In the genomic region with DNA sequence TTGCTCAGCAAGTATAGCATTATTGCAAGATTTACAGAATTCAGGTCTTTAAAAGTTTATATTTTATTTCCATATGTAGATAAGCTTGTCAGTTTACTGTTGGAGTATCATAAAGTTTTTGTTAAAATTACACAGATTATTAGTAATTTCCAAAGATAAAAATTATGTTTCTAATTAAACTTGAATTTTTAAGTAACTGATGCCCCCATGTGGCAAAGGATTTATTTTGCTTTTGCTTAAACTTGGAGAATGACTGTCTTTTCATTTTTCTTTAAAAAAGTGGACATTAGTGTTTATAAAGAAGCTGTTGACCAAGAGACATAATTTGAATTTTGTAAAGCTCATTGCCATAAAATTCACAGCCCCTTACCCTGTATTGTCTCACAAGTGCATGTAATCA, we compare ENCODE assay signal across 15 cellular contexts. TPM values are rescaled to one million over a fixed set of nuclear protein-coding genes. Genes with fewer than 3 reads are reported as not detected.
DNase-seq lines count a peak whose midpoint lies in the region; ATAC-seq, FAIRE-seq and TF ChIP-seq lines count a peak whose summit lies in the region.
"Had no signal": no experiment of that assay in that cellular context is flagged by ENCODE, and none has a peak within 500 bp of the region (broad histone marks: within the 10 kb centered on the region; RNA-seq: fewer than 3 reads in every experiment).

No MANE protein-coding gene starts in this region.

- H3K4me1 ChIP-seq in DND-41 (ENCODE audit: insufficient read depth, low read length) (no peaks in the 10 kb centered on the region), neural progenitor cell (no peaks in the 10 kb centered on the region)

- H3K9me3 ChIP-seq in DND-41 (ENCODE audit: insufficient read depth, low read length, severe bottlenecking) = no peaks in the 10 kb centered on the region
- H3K9me3 ChIP-seq in neural progenitor cell (ENCODE audit: low read depth) = no peaks in the 10 kb centered on the region

- TF ChIP-seq CTCF in DND-41 (IDR thresholded peaks at IDR 0.05; ENCODE audit: borderline replicate concordance, extremely low read depth, low read length, poor library complexity, severe bottlenecking) (peak; percentile 39), LNCAP (IDR thresholded peaks at IDR 0.05) (peak; percentile 48; the same call in 1 of the 2 replicates), bronchial epithelial cell (IDR thresholded peaks at IDR 0.05; ENCODE audit: insufficient read depth, low read length, severe bottlenecking) (no peak), neural progenitor cell (IDR thresholded peaks at IDR 0.05) (peak; percentile 11), nephron progenitor cell (IDR thresholded peaks at IDR 0.05) (no peak)

- DNase-seq in DND-41 (no peak), bronchial epithelial cell (ENCODE audit: low read depth) (peak; percentile 14), neural progenitor cell (ENCODE audit: low spot score) (no peak), H7 (no peak), nephron progenitor cell (no peak)
- DNase-seq in activated CD4-positive, alpha-beta T cell treated with anti-CD3 and anti-CD28 coated beads, Interleukin-2, amount 50 U/mL, for 4 hours = no peak
- DNase-seq: anterior cingulate cortex, NCI-H2107 had no signal

- H3K9ac ChIP-seq in DND-41 (ENCODE audit: low read depth, low read length) = no peak overlapping the region
- H3K9ac ChIP-seq in neural progenitor cell = no peak overlapping the region

- H3K4me2 ChIP-seq in DND-41 (ENCODE audit: insufficient read depth, low read length) = no peak overlapping the region
- no peak overlapping the region for H3K4me2 ChIP-seq in neural progenitor cell
- H3K4me2 ChIP-seq: GM23338 had no signal

- H3K27me3 Mint-ChIP-seq in neural progenitor cell (ENCODE audit: insufficient read depth, low read depth) (no peaks in the 10 kb centered on the region), nephron progenitor cell (ENCODE audit: low read depth, poor library complexity) (no peaks in the 10 kb centered on the region)
- H3K27me3 Mint-ChIP-seq: IgD-negative memory B cell; stimulated activated naive CD8-positive, alpha-beta T cell treated with anti-CD3 and anti-CD28 coated beads, Interleukin-15, Interleukin-2, amounts not matched to agents 100 ng/mL and 50 ng/mL, for 24 hours had no signal

- H3K4me3 Mint-ChIP-seq in neural progenitor cell (no peak overlapping the region), nephron progenitor cell (no peak overlapping the region)
- H3K4me3 Mint-ChIP-seq: GM23338; IgD-negative memory B cell; nephron; stimulated activated naive CD8-positive, alpha-beta T cell treated with anti-CD3 and anti-CD28 coated beads, Interleukin-15, Interleukin-2, amounts not matched to agents 100 ng/mL and 50 ng/mL, for 24 hours had no signal

- H3K79me2 ChIP-seq in DND-41 (ENCODE audit: insufficient read depth, low read length) (no peaks in the 10 kb centered on the region), neural progenitor cell (ENCODE audit: low read depth) (peaks cover 4% of the 10 kb centered on the region)

- no peak overlapping the region for H2AFZ ChIP-seq in DND-41 (ENCODE audit: low read depth, low read length)
- no peak overlapping the region for H2AFZ ChIP-seq in neural progenitor cell (replicated peaks)
- H2AFZ ChIP-seq: GM23338 had no signal

- peaks cover 45% of the 10 kb centered on the region for H3K36me3 ChIP-seq in DND-41 (ENCODE audit: insufficient read depth, low read length)
- peaks cover 2% of the 10 kb centered on the region for H3K36me3 ChIP-seq in bronchial epithelial cell (ENCODE audit: control insufficient read depth, insufficient read depth, low read length)
- H3K36me3 ChIP-seq in neural progenitor cell = peaks cover 8% of the 10 kb centered on the region
- no peaks in the 10 kb centered on the region; the same call in none of the 2 replicates for H3K36me3 ChIP-seq in H7 (replicated peaks; ENCODE audit: control insufficient read depth, insufficient read depth, low read length)

- H3K4me1 Mint-ChIP-seq in neural progenitor cell (peaks cover 3% of the 10 kb centered on the region), nephron progenitor cell (no peaks in the 10 kb centered on the region)
- H3K4me1 Mint-ChIP-seq: nephron had no signal

- H3F3A ChIP-seq in neural progenitor cell (ENCODE audit: low read depth) = no peaks in the 10 kb centered on the region

- H3K9me3 Mint-ChIP-seq in neural progenitor cell (no peaks in the 10 kb centered on the region), nephron progenitor cell (no peaks in the 10 kb centered on the region)
- H3K9me3 Mint-ChIP-seq: GM23338; IgD-negative memory B cell; nephron; stimulated activated naive CD8-positive, alpha-beta T cell treated with anti-CD3 and anti-CD28 coated beads, Interleukin-15, Interleukin-2, amounts not matched to agents 100 ng/mL and 50 ng/mL, for 24 hours had no signal

- no peak overlapping the region for H3K27ac Mint-ChIP-seq in neural progenitor cell
- H3K27ac Mint-ChIP-seq in nephron progenitor cell = no peak overlapping the region
- H3K27ac Mint-ChIP-seq: GM23338; IgD-negative memory B cell; nephron; stimulated activated naive CD8-positive, alpha-beta T cell treated with anti-CD3 and anti-CD28 coated beads, Interleukin-15, Interleukin-2, amounts not matched to agents 100 ng/mL and 50 ng/mL, for 24 hours had no signal

- H3K4me3 ChIP-seq in DND-41 (ENCODE audit: low read depth in 1 of 2, low read length in 2 of 2) (no peak overlapping the region), bronchial epithelial cell (ENCODE audit: low read depth, low read length) (no peak overlapping the region), neural progenitor cell (no peak overlapping the region), H7 (ENCODE audit: insufficient read depth, low read depth, low read length) (no peak overlapping the region)
- H3K4me3 ChIP-seq: GM23338 had no signal

- H3K36me3 Mint-ChIP-seq in neural progenitor cell = peaks cover 32% of the 10 kb centered on the region
- H3K36me3 Mint-ChIP-seq in nephron progenitor cell (ENCODE audit: low read depth) = peaks cover 65% of the 10 kb centered on the region

- no peak for FAIRE-seq in bronchial epithelial cell (lab: Jason Lieb, UNC)
- FAIRE-seq: islet of Langerhans had no signal

- H3K27me3 ChIP-seq in DND-41 (ENCODE audit: insufficient read depth, low read length, poor library complexity) (no peaks in the 10 kb centered on the region), bronchial epithelial cell (ENCODE audit: control insufficient read depth, insufficient read depth, low read length) (no peaks in the 10 kb centered on the region), neural progenitor cell (no peaks in the 10 kb centered on the region), H7 (ENCODE audit: control insufficient read depth, insufficient read depth, low read length) (no peaks in the 10 kb centered on the region)

- H3K27ac ChIP-seq in DND-41 (ENCODE audit: low read length) (no peak overlapping the region), neural progenitor cell (no peak overlapping the region)

- ATAC-seq in DND-41 (ENCODE audit: insufficient read depth, low read depth) (no peak), GM19351 (IDR thresholded peaks at IDR 0.05; ENCODE audit: unreplicated experiment) (no peak)
- ATAC-seq: GM23338 had no signal

- no peaks in the 10 kb centered on the region for H4K20me1 ChIP-seq in DND-41 (ENCODE audit: insufficient read depth, low read length)
- H4K20me1 ChIP-seq in neural progenitor cell (ENCODE audit: low read depth) = no peaks in the 10 kb centered on the region

RNA-seq across cellular contexts. Expression of gene ETNK1, which starts 45.8 kb away (rescaled TPM):
- total RNA-seq in bronchial epithelial cell (9.7 and 24.3 TPM in 2 replicates), neural progenitor cell (ENCODE audit: low replicate concordance) (35.5 and 53.9 TPM in 2 replicates)
- total RNA-seq in H7 (2014; rRNA removed; shearing (Covaris generic)) = 54.2 and 78.6 TPM in 2 replicates

Comparison
In these comparisons a context has a peak if more than half of its experiments do, and no peak if none do; other contexts are left out.
1. CTCF ChIP-seq: peak in DND-41 (single experiment), LNCAP (single experiment) and neural progenitor cell (single experiment); none in bronchial epithelial cell (single experiment) and nephron progenitor cell (single experiment).